Comparison of ENCODE assay signal across 8 cellular contexts in the genomic region with DNA sequence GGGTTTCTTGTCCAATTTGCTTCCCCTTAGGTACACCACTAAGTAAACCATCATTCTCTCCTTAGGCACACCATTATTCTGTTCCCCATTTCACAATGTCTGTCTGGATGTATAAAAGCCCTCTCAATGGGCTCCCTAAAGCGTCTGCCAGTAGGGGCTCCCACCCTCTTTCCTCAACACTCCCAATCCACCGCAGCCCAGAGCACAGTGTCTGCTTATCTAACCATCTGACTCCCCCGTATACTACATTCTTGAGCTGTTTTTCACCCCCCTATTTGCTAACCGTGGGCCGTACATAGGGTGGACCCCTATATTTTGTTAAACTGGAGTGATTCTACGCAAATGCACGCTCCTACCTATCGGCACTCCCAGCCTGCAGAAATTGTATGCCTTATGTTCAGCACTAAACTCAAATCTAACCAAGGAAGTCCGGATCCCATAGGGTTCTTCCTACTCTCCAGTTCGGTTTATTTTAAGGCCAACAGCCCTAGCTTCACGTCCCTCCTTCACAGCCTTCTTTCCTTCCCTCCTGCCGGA. TPM values are rescaled to one million over a fixed set of nuclear protein-coding genes. Genes with fewer than 3 reads are reported as not detected.
DNase-seq lines count a peak whose midpoint lies in the region; ATAC-seq and TF ChIP-seq lines count a peak whose summit lies in the region.

No MANE protein-coding gene starts in this region.

- no peak for TF ChIP-seq POLR2A in NB4 (IDR thresholded peaks at IDR 0.05; ENCODE audit: extremely low read depth, insufficient read length)

- DNase-seq in activated CD4-positive, CD25-positive, alpha-beta regulatory T cell (lab: John Stamatoyannopoulos, UW) = no peak
- peak; percentile 67 for DNase-seq in GM23338 (ENCODE audit: low spot score)
- DNase-seq in NB4 (ENCODE audit: low read depth) = peak; percentile 89
- DNase-seq in WTC11 (ENCODE audit: low spot score) = peak; percentile 31
- peak; percentile 35 for DNase-seq in germinal center (ENCODE audit: low spot score)
- no peak for DNase-seq in NCI-H1930 (lab: John Stamatoyannopoulos, UW)

- peak; percentile 1 to 3 for ATAC-seq in activated CD4-positive, CD25-positive, alpha-beta regulatory T cell treated with anti-CD3 and anti-CD28 coated beads, Interleukin-2, amount 50 U/mL, for 24 hours
- ATAC-seq in GM23338 (peak; percentile 72), WTC11 (peak; percentile 45)

- H3K79me2 ChIP-seq in GM23338 (replicated peaks; ENCODE audit: insufficient read depth) = peaks cover 29% of the 10 kb centered on the region
- peaks cover 16% of the 10 kb centered on the region for H3K79me2 ChIP-seq in parathyroid adenoma

- H2AFZ ChIP-seq in GM23338 (peak overlapping the region; percentile 91), parathyroid adenoma (peak overlapping the region; percentile 92)

- peak; percentile 37 to 46 for TF ChIP-seq CTCF in GM23338 (conservative IDR thresholded peaks at IDR 0.05; ENCODE audit: low read depth in 2 of 2)
- peak; percentile 48 for TF ChIP-seq CTCF in NB4 (IDR thresholded peaks at IDR 0.05; ENCODE audit: low read depth, low read length)
- no peak for TF ChIP-seq CTCF in WTC11 (IDR thresholded peaks at IDR 0.05)
- no peak for TF ChIP-seq CTCF in parathyroid adenoma (IDR thresholded peaks at IDR 0.05)

- H3K9ac ChIP-seq in parathyroid adenoma = no peak overlapping the region

- peaks cover 21% of the 10 kb centered on the region for H3K36me3 Mint-ChIP-seq in GM23338 (ENCODE audit: low read depth)
- H3K36me3 Mint-ChIP-seq in WTC11 = peaks cover 14% of the 10 kb centered on the region

- H3K27ac ChIP-seq in GM23338 (ENCODE audit: low read depth) (peak overlapping the region; percentile 85), parathyroid adenoma (peak overlapping the region; percentile 76)

- no peaks in the 10 kb centered on the region for H3K9me3 Mint-ChIP-seq in GM23338
- no peaks in the 10 kb centered on the region for H3K9me3 Mint-ChIP-seq in WTC11

- CTCF ChIA-PET in WTC11 (lab: Charles Lee) = interaction anchor here (0.7 to 3.3 kb wide), 30 partner anchors 9 to 374 kb away, joined by 3 to 50 read pairs (median 4); a partner anchor contains a TSS

- H3K4me1 Mint-ChIP-seq in GM23338 = peaks cover 23% of the 10 kb centered on the region
- peaks cover 25% of the 10 kb centered on the region for H3K4me1 Mint-ChIP-seq in WTC11

- H3K4me3 ChIP-seq in GM23338 (peak overlapping the region; percentile 77), NB4 (ENCODE audit: low read depth, low read length) (peak overlapping the region; percentile 71), parathyroid adenoma (ENCODE audit: low read depth, low read length) (peak overlapping the region; percentile 85)

- H4K20me1 ChIP-seq in GM23338 (replicated peaks; ENCODE audit: insufficient read depth) = peaks cover 16% of the 10 kb centered on the region

- POLR2A ChIA-PET in WTC11 (lab: Charles Lee) = interaction anchor here (0.6 to 1.8 kb wide), 8 partner anchors 11 to 130 kb away, joined by 3 to 9 read pairs (median 5); a partner anchor contains a TSS

- no peaks in the 10 kb centered on the region for H3K9me3 ChIP-seq in parathyroid adenoma (ENCODE audit: control insufficient read depth, low read length)

- H3K27me3 Mint-ChIP-seq in GM23338 (ENCODE audit: insufficient read depth, low read depth, poor library complexity) = peaks cover 9% of the 10 kb centered on the region
- H3K27me3 Mint-ChIP-seq in WTC11 (ENCODE audit: low read depth) = no peaks in the 10 kb centered on the region; the same call in 1 of the 2 replicates

- peaks cover 8% of the 10 kb centered on the region; the same call in 1 of the 2 replicates for H3F3A ChIP-seq in GM23338 (replicated peaks; ENCODE audit: low read depth)

- peaks cover 20% of the 10 kb centered on the region for H3K4me1 ChIP-seq in GM23338 (ENCODE audit: insufficient read depth)
- H3K4me1 ChIP-seq in parathyroid adenoma = peaks cover 4% of the 10 kb centered on the region

- peak overlapping the region; percentile 94 for H3K27ac Mint-ChIP-seq in GM23338
- H3K27ac Mint-ChIP-seq in WTC11 = peak overlapping the region; percentile 97

- peak overlapping the region; percentile 83 for H3K4me2 ChIP-seq in GM23338
- H3K4me2 ChIP-seq in parathyroid adenoma (ENCODE audit: low read length) = peak overlapping the region; percentile 96

- H3K4me3 Mint-ChIP-seq in GM23338 (peak overlapping the region; percentile 92), WTC11 (peak overlapping the region; percentile 89)

- H3K36me3 ChIP-seq in GM23338 (ENCODE audit: insufficient read depth) (peaks cover 7% of the 10 kb centered on the region), parathyroid adenoma (ENCODE audit: control insufficient read depth, insufficient read depth, low read length) (no peaks in the 10 kb centered on the region)

- no peaks in the 10 kb centered on the region for H3K9me2 ChIP-seq in GM23338 (ENCODE audit: insufficient read depth)

- H3K27me3 ChIP-seq in GM23338 (ENCODE audit: insufficient read depth) (no peaks in the 10 kb centered on the region), parathyroid adenoma (ENCODE audit: control insufficient read depth, insufficient read depth, low read length) (no peaks in the 10 kb centered on the region)

TF ChIP-seq in GM23338, 12 proteins besides CTCF, POLR2A, EP300 and RAD21:
- TF ChIP-seq ZNF114 (CRISPR knock-in tag; IDR thresholded peaks at IDR 0.05) = no peak
- TF ChIP-seq EZH2 (IDR thresholded peaks at IDR 0.05; ENCODE audit: low read depth, unreplicated experiment) = no peak
- peak; percentile 81; the same call in 1 of the 2 replicates for TF ChIP-seq POLR2AphosphoS5 (IDR thresholded peaks at IDR 0.05; ENCODE audit: low read depth)
TF ChIP-seq in GM23338: peak in this region for 1.

TF ChIP-seq in WTC11, 78 proteins besides CTCF, POLR2A, EP300 and RAD21:
- TF ChIP-seq IRF2 (CRISPR knock-in tag; IDR thresholded peaks at IDR 0.05; ENCODE audit: borderline replicate concordance, low read depth) = no peak
- TF ChIP-seq, protein P1, sequence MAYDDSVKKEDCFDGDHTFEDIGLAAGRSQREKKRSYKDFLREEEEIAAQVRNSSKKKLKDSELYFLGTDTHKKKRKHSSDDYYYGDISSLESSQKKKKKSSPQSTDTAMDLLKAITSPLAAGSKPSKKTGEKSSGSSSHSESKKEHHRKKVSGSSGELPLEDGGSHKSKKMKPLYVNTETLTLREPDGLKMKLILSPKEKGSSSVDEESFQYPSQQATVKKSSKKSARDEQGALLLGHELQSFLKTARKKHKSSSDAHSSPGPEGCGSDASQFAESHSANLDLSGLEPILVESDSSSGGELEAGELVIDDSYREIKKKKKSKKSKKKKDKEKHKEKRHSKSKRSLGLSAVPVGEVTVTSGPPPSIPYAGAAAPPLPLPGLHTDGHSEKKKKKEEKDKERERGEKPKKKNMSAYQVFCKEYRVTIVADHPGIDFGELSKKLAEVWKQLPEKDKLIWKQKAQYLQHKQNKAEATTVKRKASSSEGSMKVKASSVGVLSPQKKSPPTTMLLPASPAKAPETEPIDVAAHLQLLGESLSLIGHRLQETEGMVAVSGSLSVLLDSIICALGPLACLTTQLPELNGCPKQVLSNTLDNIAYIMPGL (CRISPR knock-in tag; IDR thresholded peaks at IDR 0.05) = no peak
- no peak for TF ChIP-seq TCF7 (CRISPR knock-in tag; IDR thresholded peaks at IDR 0.05; ENCODE audit: low read depth)
- no peak for TF ChIP-seq ZNF396 (CRISPR knock-in tag; IDR thresholded peaks at IDR 0.05; ENCODE audit: borderline replicate concordance)

RNA-seq across cellular contexts. Expression of a gene that starts 0.7 kb away (rescaled TPM):
- total RNA-seq in GM23338 (2014; rRNA removed; shearing (Covaris generic)) = 200 and 217 TPM in 2 replicates
- 100 and 112 TPM in 2 replicates for polyA plus RNA-seq in GM23338 (2016; fragmentation: Nextera tagmentation; extraction: Ambion mirVana)
- total RNA-seq in WTC11 (2021) = 157 to 190 TPM (median 158 TPM) in 3 replicates

RNA-seq across cellular contexts. Expression of a gene that starts 17.1 kb away (rescaled TPM):
- 1.0 TPM in 1 of 2 replicates, not detected in the other for total RNA-seq in GM23338 (2014; rRNA removed; shearing (Covaris generic))
- polyA plus RNA-seq in GM23338 (2016; fragmentation: Nextera tagmentation; extraction: Ambion mirVana) = not detected in 2 replicates
- not detected in 3 replicates for total RNA-seq in WTC11 (2021)

RNA-seq across cellular contexts. Expression of a gene that starts 35.3 kb away (rescaled TPM):
- 1.2 TPM in 1 of 2 replicates, not detected in the other for total RNA-seq in GM23338 (2014; rRNA removed; shearing (Covaris generic))
- polyA plus RNA-seq in GM23338 (2016; fragmentation: Nextera tagmentation; extraction: Ambion mirVana) = not detected in 2 replicates
- not detected in 3 replicates for total RNA-seq in WTC11 (2021)

RNA-seq across cellular contexts. Expression of a gene that starts 52.4 kb away (rescaled TPM):
- 0.24 TPM in 1 of 2 replicates, not detected in the other for total RNA-seq in GM23338 (2014; rRNA removed; shearing (Covaris generic))
- not detected in 2 replicates for polyA plus RNA-seq in GM23338 (2016; fragmentation: Nextera tagmentation; extraction: Ambion mirVana)
- total RNA-seq in WTC11 (2021) = not detected in 3 replicates

RNA-seq across cellular contexts. Expression of a gene that starts 52.5 kb away (rescaled TPM):
- 38.5 and 39.2 TPM in 2 replicates for total RNA-seq in GM23338 (2014; rRNA removed; shearing (Covaris generic))
- 33.6 and 41.3 TPM in 2 replicates for polyA plus RNA-seq in GM23338 (2016; fragmentation: Nextera tagmentation; extraction: Ambion mirVana)
- 53.2 to 59.4 TPM (median 54.1 TPM) in 3 replicates for total RNA-seq in WTC11 (2021)

Comparison
In these comparisons a context has a peak if more than half of its experiments do, and no peak if none do; other contexts are left out.
1. ATAC-seq: peak in every context shown above with its lines; median percentile 72 in GM23338; 45 in WTC11; 2 in activated CD4-positive, CD25-positive, alpha-beta regulatory T cell treated with anti-CD3 and anti-CD28 coated beads, Interleukin-2, amount 50 U/mL, for 24 hours.
2. DNase-seq: peak in GM23338 (single experiment), NB4 (single experiment), WTC11 (single experiment) and germinal center (single experiment); none in activated CD4-positive, CD25-positive, alpha-beta regulatory T cell (0 of 4) and NCI-H1930 (0 of 2).
3. CTCF ChIP-seq: peak in GM23338 (2 of 2) and NB4 (single experiment); none in WTC11 (single experiment) and parathyroid adenoma (single experiment).
4. Peak in every context shown above with its lines, with median percentiles within 50 percentile points of each other: H3K4me3 ChIP-seq.